In genomic region chr1:6785318-6785712, GRCh38 we compare ENCODE assay signal across 8 cellular contexts. TPM values are rescaled to one million over a fixed set of nuclear protein-coding genes. Genes with fewer than 3 reads are reported as not detected.
DNase-seq lines count a peak whose midpoint lies in the region; TF ChIP-seq lines count a peak whose summit lies in the region.

A gene with protein sequence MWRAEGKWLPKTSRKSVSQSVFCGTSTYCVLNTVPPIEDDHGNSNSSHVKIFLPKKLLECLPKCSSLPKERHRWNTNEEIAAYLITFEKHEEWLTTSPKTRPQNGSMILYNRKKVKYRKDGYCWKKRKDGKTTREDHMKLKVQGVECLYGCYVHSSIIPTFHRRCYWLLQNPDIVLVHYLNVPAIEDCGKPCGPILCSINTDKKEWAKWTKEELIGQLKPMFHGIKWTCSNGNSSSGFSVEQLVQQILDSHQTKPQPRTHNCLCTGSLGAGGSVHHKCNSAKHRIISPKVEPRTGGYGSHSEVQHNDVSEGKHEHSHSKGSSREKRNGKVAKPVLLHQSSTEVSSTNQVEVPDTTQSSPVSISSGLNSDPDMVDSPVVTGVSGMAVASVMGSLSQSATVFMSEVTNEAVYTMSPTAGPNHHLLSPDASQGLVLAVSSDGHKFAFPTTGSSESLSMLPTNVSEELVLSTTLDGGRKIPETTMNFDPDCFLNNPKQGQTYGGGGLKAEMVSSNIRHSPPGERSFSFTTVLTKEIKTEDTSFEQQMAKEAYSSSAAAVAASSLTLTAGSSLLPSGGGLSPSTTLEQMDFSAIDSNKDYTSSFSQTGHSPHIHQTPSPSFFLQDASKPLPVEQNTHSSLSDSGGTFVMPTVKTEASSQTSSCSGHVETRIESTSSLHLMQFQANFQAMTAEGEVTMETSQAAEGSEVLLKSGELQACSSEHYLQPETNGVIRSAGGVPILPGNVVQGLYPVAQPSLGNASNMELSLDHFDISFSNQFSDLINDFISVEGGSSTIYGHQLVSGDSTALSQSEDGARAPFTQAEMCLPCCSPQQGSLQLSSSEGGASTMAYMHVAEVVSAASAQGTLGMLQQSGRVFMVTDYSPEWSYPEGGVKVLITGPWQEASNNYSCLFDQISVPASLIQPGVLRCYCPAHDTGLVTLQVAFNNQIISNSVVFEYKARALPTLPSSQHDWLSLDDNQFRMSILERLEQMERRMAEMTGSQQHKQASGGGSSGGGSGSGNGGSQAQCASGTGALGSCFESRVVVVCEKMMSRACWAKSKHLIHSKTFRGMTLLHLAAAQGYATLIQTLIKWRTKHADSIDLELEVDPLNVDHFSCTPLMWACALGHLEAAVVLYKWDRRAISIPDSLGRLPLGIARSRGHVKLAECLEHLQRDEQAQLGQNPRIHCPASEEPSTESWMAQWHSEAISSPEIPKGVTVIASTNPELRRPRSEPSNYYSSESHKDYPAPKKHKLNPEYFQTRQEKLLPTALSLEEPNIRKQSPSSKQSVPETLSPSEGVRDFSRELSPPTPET (N-terminal part only) (plus strand): TSS chr1:6785454. CDS start chr1:6785531, 77 bp downstream.

- no peak within 1 kb of the TSS for H3K23ac ChIP-seq in mesendoderm (ENCODE audit: low read length)

- no peak for DNase-seq in activated naive CD4-positive, alpha-beta T cell treated with anti-CD3 and anti-CD28 coated beads, Interleukin-2, amount 50 U/mL, for 16 hours
- no peak for DNase-seq in Karpas-422
- DNase-seq in choroid plexus epithelial cell (ENCODE audit: low read depth): no peak
- no peak for DNase-seq in mesendoderm
- no peak for DNase-seq in ureter (ENCODE audit: low spot score)
- DNase-seq in C1 segment of cervical spinal cord (lab: John Stamatoyannopoulos, UW): no peak
- no peak for DNase-seq in NCI-H345 treated with DMSO at 0.1 percent for 48 hours (lab: John Stamatoyannopoulos, UW; ENCODE audit: unreplicated experiment)

- H3K9ac ChIP-seq in Karpas-422 (ENCODE audit: low read length): peak within 1 kb of the TSS; percentile 90
- H3K9ac ChIP-seq in mesendoderm (ENCODE audit: low read length): peak within 1 kb of the TSS; percentile 82

- H3K18ac ChIP-seq in mesendoderm (ENCODE audit: low read length): peak within 1 kb of the TSS; percentile 99

- WGBS in mesendoderm (ENCODE audit: extremely low coverage, insufficient coverage, low lambda C conversion rate): no CpG with 5 or more reads among the region's 67 CpGs

- H3K27ac ChIP-seq in Karpas-422 (ENCODE audit: low read length) (peak within 1 kb of the TSS; percentile 99), mesendoderm (ENCODE audit: low read depth, low read length) (peak within 1 kb of the TSS; percentile 98)

- peak within 1 kb of the TSS; percentile 53; the same call in 1 of the 2 replicates for H2AFZ ChIP-seq in Karpas-422 (ENCODE audit: low read length)

- H3K79me2 ChIP-seq in Karpas-422 (ENCODE audit: low read length): peaks cover 51% of the 10 kb centered on the region
- H3K79me2 ChIP-seq in mesendoderm (ENCODE audit: control insufficient read depth, insufficient read depth, low read length): peaks cover 44% of the 10 kb centered on the region

- H3K4me2 ChIP-seq in Karpas-422 (ENCODE audit: low read depth, low read length, poor library complexity, severe bottlenecking): peak within 1 kb of the TSS; percentile 84
- peak within 1 kb of the TSS; percentile 77 for H3K4me2 ChIP-seq in mesendoderm (ENCODE audit: low read length)

- peaks cover 47% of the 10 kb centered on the region for H3K4me1 Mint-ChIP-seq in activated naive CD4-positive, alpha-beta T cell treated with anti-CD3 and anti-CD28 coated beads, Interleukin-2, amount 50 U/mL, for 24 hours

- H3K56ac ChIP-seq in mesendoderm (ENCODE audit: low read length): peak within 1 kb of the TSS; percentile 92

- no peak within 1 kb of the TSS for H4K8ac ChIP-seq in mesendoderm (ENCODE audit: low read depth, low read length)

- H3K4me3 Mint-ChIP-seq in activated naive CD4-positive, alpha-beta T cell treated with anti-CD3 and anti-CD28 coated beads, Interleukin-2, amount 50 U/mL, for 24 hours: peak within 1 kb of the TSS; percentile 94

- H3K27ac Mint-ChIP-seq in activated naive CD4-positive, alpha-beta T cell treated with anti-CD3 and anti-CD28 coated beads, Interleukin-2, amount 50 U/mL, for 24 hours: peak within 1 kb of the TSS; percentile 95

- no peaks in the 10 kb centered on the region for H3K27me3 ChIP-seq in Karpas-422 (ENCODE audit: low read length)
- H3K27me3 ChIP-seq in mesendoderm (ENCODE audit: insufficient read depth, low read length, poor library complexity): no peaks in the 10 kb centered on the region

- H3K9me3 ChIP-seq in Karpas-422 (ENCODE audit: low read length): no peaks in the 10 kb centered on the region

- H4K20me1 ChIP-seq in Karpas-422 (ENCODE audit: insufficient read depth, low read depth, low read length): peaks cover 34% of the 10 kb centered on the region

- TF ChIP-seq CTCF in choroid plexus epithelial cell (conservative IDR thresholded peaks at IDR 0.05; ENCODE audit: low read depth, low read length): no peak

- no peak within 1 kb of the TSS for H2AK5ac ChIP-seq in mesendoderm (ENCODE audit: low read length)

- H3K79me1 ChIP-seq in mesendoderm (ENCODE audit: low read length): peaks cover 21% of the 10 kb centered on the region

- H3K4me3 ChIP-seq in Karpas-422 (ENCODE audit: low read length) (peak within 1 kb of the TSS; percentile 81), choroid plexus epithelial cell (ENCODE audit: low read depth, low read length) (peak within 1 kb of the TSS; percentile 82), mesendoderm (ENCODE audit: low read length) (peak within 1 kb of the TSS; percentile 77)

- H3K4ac ChIP-seq in mesendoderm (ENCODE audit: low read depth, low read length): peak within 1 kb of the TSS; percentile 98

- H4K5ac ChIP-seq in mesendoderm (ENCODE audit: low read length): no peak within 1 kb of the TSS

- no peaks in the 10 kb centered on the region for H3K9me2 ChIP-seq in Karpas-422 (replicated peaks; ENCODE audit: insufficient read depth, low read length)

- H3K4me1 ChIP-seq in Karpas-422 (ENCODE audit: low read length) (peaks cover 65% of the 10 kb centered on the region), mesendoderm (ENCODE audit: control insufficient read depth, low read depth, low read length) (peaks cover 6% of the 10 kb centered on the region)

- peaks cover 6% of the 10 kb centered on the region for H3K36me3 Mint-ChIP-seq in activated naive CD4-positive, alpha-beta T cell treated with anti-CD3 and anti-CD28 coated beads, Interleukin-2, amount 50 U/mL, for 24 hours

- no peaks in the 10 kb centered on the region for H3K27me3 Mint-ChIP-seq in activated naive CD4-positive, alpha-beta T cell treated with anti-CD3 and anti-CD28 coated beads, Interleukin-2, amount 50 U/mL, for 24 hours

- H3K36me3 ChIP-seq in Karpas-422 (ENCODE audit: insufficient read depth, low read length) (no peaks in the 10 kb centered on the region), mesendoderm (ENCODE audit: control insufficient read depth, insufficient read depth, low read length) (no peaks in the 10 kb centered on the region)

- H3K9me3 Mint-ChIP-seq in activated naive CD4-positive, alpha-beta T cell treated with anti-CD3 and anti-CD28 coated beads, Interleukin-2, amount 50 U/mL, for 24 hours: no peaks in the 10 kb centered on the region

- no peak within 1 kb of the TSS for H2BK15ac ChIP-seq in mesendoderm (replicated peaks; ENCODE audit: low read depth)

- peak within 1 kb of the TSS; percentile 51 for H2BK120ac ChIP-seq in mesendoderm (ENCODE audit: low read depth, low read length)

- no peak within 1 kb of the TSS for H2BK5ac ChIP-seq in mesendoderm (ENCODE audit: low read length)

RNA-seq across cellular contexts. Expression of the gene that starts here (rescaled TPM):
- total RNA-seq in Karpas-422 (2014; rRNA removed; shearing (Covaris generic); ENCODE audit: low replicate concordance): 80.5 and 118 TPM in 2 replicates
- polyA plus RNA-seq in mesendoderm (2013, experiment 1 of 2): 195 TPM
- 199 TPM for polyA plus RNA-seq in mesendoderm (2013, experiment 2 of 2)
- 88.1 TPM for total RNA-seq in ureter
